15 cellular contexts compared by ENCODE assay signal in the genomic region with DNA sequence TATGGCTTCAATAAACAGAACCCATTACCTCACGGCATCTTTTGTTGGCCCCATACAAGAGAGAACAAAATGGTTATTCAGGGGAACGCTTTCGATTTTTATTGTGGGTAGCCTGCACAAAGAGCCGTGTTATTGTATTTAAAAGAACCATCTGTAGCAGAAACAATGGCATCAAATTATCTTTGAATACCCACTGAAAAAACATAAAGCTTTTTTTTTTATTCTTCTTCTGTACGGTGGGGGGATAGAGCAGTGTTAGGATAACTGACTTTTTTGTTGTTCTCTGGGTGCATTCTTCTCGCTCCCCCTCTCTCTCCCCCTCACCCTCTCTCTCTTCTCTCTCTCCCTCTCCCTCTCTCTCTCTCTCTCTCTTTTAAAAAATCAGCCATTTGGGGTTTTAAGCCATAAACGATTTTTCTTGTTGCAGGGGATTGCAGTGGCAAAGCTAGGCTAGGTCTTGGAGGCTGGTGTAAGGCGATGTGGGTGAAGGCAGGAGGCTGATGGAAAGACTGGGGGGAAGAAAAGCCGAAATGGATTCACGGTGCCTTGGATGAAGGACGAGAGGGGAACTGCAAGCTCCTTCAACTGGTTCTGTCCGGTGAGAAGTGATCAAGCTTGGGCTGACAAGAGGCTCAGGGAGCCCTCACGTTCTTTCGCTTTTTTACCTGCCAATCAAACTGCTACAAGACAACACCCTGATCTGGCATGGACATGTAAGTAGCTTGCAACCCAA. TPM values are rescaled to one million over a fixed set of nuclear protein-coding genes. Genes with fewer than 3 reads are reported as not detected.
DNase-seq lines count a peak whose midpoint lies in the region; ATAC-seq and TF ChIP-seq lines count a peak whose summit lies in the region.
"Had no signal": no experiment of that assay in that cellular context is flagged by ENCODE, and none has a peak within 500 bp of the region (broad histone marks: within the 10 kb centered on the region; RNA-seq: fewer than 3 reads in every experiment).

No MANE protein-coding gene starts in this region.

- ATAC-seq in mucosa of descending colon, result no peak
- ATAC-seq: HCT116 had no signal

- H2AFZ ChIP-seq in hepatocyte, result no peak overlapping the region

- WGBS in transverse colon (ENCODE audit: low coverage in 1 of 2), 2 donors, result 22 to 27% methylated on average over 7 to 14 of the region's 14 CpGs
- 42% methylated on average over 14 of the region's 14 CpGs for WGBS in hepatocyte (ENCODE audit: low lambda C conversion rate, missing lambda C conversion rate)

- intact Hi-C loops in mucosa of descending colon (cut with DNase I, micrococcal nuclease), result no loop called here
- intact Hi-C loops in transverse colon (cut with DNase I; ENCODE audit: low total_unique reads), result no loop called here

- TF ChIP-seq CTCF in mucosa of descending colon (IDR thresholded peaks at IDR 0.05) (no peak), transverse colon (IDR thresholded peaks at IDR 0.05) (no peak), hepatocyte (IDR thresholded peaks at IDR 0.05; ENCODE audit: poor library complexity) (no peak)

- in situ Hi-C loops in transverse colon (cut with MboI; ENCODE audit: low pct_ligation_motif_present in 1 of 4, low pct_unique_long_range_greater_than_20kb in 1 of 4, low sequenced_read_pairs in 3 of 4), result loop anchor here in 1 of 4 donors (10.0 kb wide), 1 partner anchor 1135 kb away; no protein-coding TSS in a partner anchor

- no peak overlapping the region for H3K4me2 ChIP-seq in hepatocyte

- TF ChIP-seq POLR2A in transverse colon (IDR thresholded peaks at IDR 0.05), result no peak

- no peak for TF ChIP-seq EP300 in transverse colon (IDR thresholded peaks at IDR 0.05; ENCODE audit: low read depth)

- H4K20me1 ChIP-seq in hepatocyte (ENCODE audit: insufficient read depth, poor library complexity, severe bottlenecking), result no peaks in the 10 kb centered on the region

- no peaks in the 10 kb centered on the region for H3K79me2 ChIP-seq in hepatocyte

- no peaks in the 10 kb centered on the region for H3K9me3 ChIP-seq in mucosa of descending colon
- no peaks in the 10 kb centered on the region for H3K9me3 ChIP-seq in transverse colon
- H3K9me3 ChIP-seq in hepatocyte (ENCODE audit: low read depth), result no peaks in the 10 kb centered on the region

- H3K27ac ChIP-seq in cingulate gyrus (ENCODE audit: low read depth, low read length), result peak overlapping the region; percentile 98
- no peak overlapping the region for H3K27ac ChIP-seq in transverse colon
- H3K27ac ChIP-seq in hepatocyte, result no peak overlapping the region

- no peaks in the 10 kb centered on the region for H3K9me2 ChIP-seq in hepatocyte (replicated peaks; ENCODE audit: insufficient read depth)

- no peaks in the 10 kb centered on the region for H3K36me3 ChIP-seq in mucosa of descending colon (ENCODE audit: low read depth)
- no peaks in the 10 kb centered on the region for H3K36me3 ChIP-seq in transverse colon
- no peaks in the 10 kb centered on the region for H3K36me3 ChIP-seq in hepatocyte (replicated peaks; ENCODE audit: insufficient read depth, low read depth)

- DNase-seq in ELF-1 (ENCODE audit: low read depth, low spot score), result peak; percentile 61
- peak; percentile 77 for DNase-seq in NCI-H2107 (lab: John Stamatoyannopoulos, UW)
- peak; percentile 81 for DNase-seq in middle frontal gyrus (ENCODE audit: extremely low spot score, low spot score)
- no peak for DNase-seq in mucosa of descending colon
- no peak for DNase-seq in transverse colon
- no peak for DNase-seq in GM19240 (ENCODE audit: insufficient read length, low spot score)
- DNase-seq in hepatocyte (ENCODE audit: low spot score), result no peak
- DNase-seq: activated CD4-positive, alpha-beta memory T cell treated with anti-CD3 and anti-CD28 coated beads, Interleukin-2, amount 10 ng/mL, durations not matched to agents 7 days and 5 days; activated naive CD4-positive, alpha-beta T cell treated with anti-CD3 and anti-CD28 coated beads, Interleukin-2, amount 50 U/mL, for 16 hours; effector CD8-positive, alpha-beta T cell; GF-D8; NK-92 treated with Interleukin-12 subunit alpha and Interleukin-12 subunit beta, amount 100 ng/mL, for 24 hours had no signal

- H3K27me3 ChIP-seq in transverse colon (peaks cover 100% of the 10 kb centered on the region), hepatocyte (peaks cover 91% of the 10 kb centered on the region)

- H3K4me3 ChIP-seq in mucosa of descending colon (no peak overlapping the region), transverse colon (no peak overlapping the region), hepatocyte (no peak overlapping the region)

- H3K4me1 ChIP-seq in mucosa of descending colon (ENCODE audit: low read depth), result peaks cover 19% of the 10 kb centered on the region
- peaks cover 12 to 27% (median 20%) of the 10 kb centered on the region in 4 donors for H3K4me1 ChIP-seq in transverse colon
- peaks cover 11% of the 10 kb centered on the region for H3K4me1 ChIP-seq in hepatocyte (ENCODE audit: insufficient read depth)

RNA-seq across cellular contexts. Expression of gene SOX2, which starts 12.4 kb away (rescaled TPM):
- total RNA-seq in mucosa of descending colon (1 to 10 TPM in 1 of 3 donors, under 1 TPM in 1, not detected in 1; 0.19 to 5.7 TPM), transverse colon (1 to 10 TPM in 1 of 4 donors, under 1 TPM in 2, not detected in 1; 0.60 to 3.2 (median 0.82) TPM), hepatocyte (2.4 and 3.5 TPM in 2 replicates)
- 2.0 and 2.2 TPM in 2 replicates for polyA plus RNA-seq in hepatocyte
- total RNA-seq: activated CD4-positive, alpha-beta memory T cell treated with anti-CD3 and anti-CD28 coated beads, Interleukin-2, amount 10 ng/mL, durations not matched to agents 7 days and 5 days had no signal
- polyA plus RNA-seq: BJ had no signal

Comparison
In these comparisons a context has a peak if more than half of its experiments do, and no peak if none do; other contexts are left out.
1. DNase-seq: peak in ELF-1 (single experiment), NCI-H2107 (single experiment) and middle frontal gyrus (single experiment); none in mucosa of descending colon (0 of 3), transverse colon (single experiment), GM19240 (single experiment) and hepatocyte (single experiment).